29 cellular contexts compared by ENCODE assay signal in genomic region chr6:46204880-46205650, GRCh38. TPM values are rescaled to one million over a fixed set of nuclear protein-coding genes. Genes with fewer than 3 reads are reported as not detected.
DNase-seq lines count a peak whose midpoint lies in the region; ATAC-seq, FAIRE-seq and TF ChIP-seq lines count a peak whose summit lies in the region.
"Had no signal": no experiment of that assay in that cellular context is flagged by ENCODE, and none has a peak within 500 bp of the region (broad histone marks: within the 10 kb centered on the region; RNA-seq: fewer than 3 reads in every experiment).

No MANE protein-coding gene starts in this region.

- WGBS in H1 (ENCODE audit: extremely low coverage in 1 of 2, insufficient coverage in 1 of 2, insufficient read length in 1 of 2, insufficient replicate concordance in 2 of 2, low coverage in 1 of 2, low lambda C conversion rate in 2 of 2, missing lambda C conversion rate in 1 of 2), 2 experiments: 92% methylated on average over 29 of the region's 29 CpGs; no CpG with 5 or more reads in 1 of the 2 experiments
- 87% methylated on average over 19 of the region's 29 CpGs for WGBS in esophagus muscularis mucosa
- WGBS in aorta, 2 donors: 95 to 96% methylated on average over 29 of the region's 29 CpGs

- no peak overlapping the region for H2BK12ac ChIP-seq in H1 (ENCODE audit: low read depth, low read length)

- DNase-seq in H1 (ENCODE audit: low read depth in 1 of 2, low spot score in 2 of 2) (no peak), esophagus muscularis mucosa (ENCODE audit: extremely low spot score) (peak; percentile 86), aorta (no peak), anterior cingulate cortex (lab: John Stamatoyannopoulos, UW) (no peak)
- DNase-seq: 8988T; ACHN; BE2C; C1 segment of cervical spinal cord; CD4-positive, alpha-beta memory T cell; CD4-positive, CD25-positive, alpha-beta regulatory T cell; CD8-positive, alpha-beta memory T cell; COR-L47; DMS 273 treated with DMSO at 0.1 percent for 48 hours; DMS153; DMS53; DMS79; DND-41; EL; GDM1 had no signal

- no peak for TF ChIP-seq POLR2A in H1 (IDR thresholded peaks at IDR 0.05; ENCODE audit: control extremely low read depth in 1 of 2, low read depth in 2 of 2, low read length in 2 of 2)
- TF ChIP-seq POLR2A in esophagus muscularis mucosa (IDR thresholded peaks at IDR 0.05; ENCODE audit: low read depth): no peak

- no peak overlapping the region for H3K23ac ChIP-seq in H1 (ENCODE audit: insufficient read length)

- no peaks in the 10 kb centered on the region for H3K4me1 ChIP-seq in H1 (replicated peaks in 1 of 4; ENCODE audit: control insufficient read depth in 3 of 4, insufficient read depth in 4 of 4, low read length in 3 of 4)
- H3K4me1 ChIP-seq in esophagus muscularis mucosa: no peaks in the 10 kb centered on the region
- H3K4me1 ChIP-seq in aorta (ENCODE audit: control insufficient read depth in 1 of 2, insufficient read depth in 2 of 2, low read length in 2 of 2): no peaks in the 10 kb centered on the region
- H3K4me1 ChIP-seq: BE2C, BLaER1 had no signal

- no peaks in the 10 kb centered on the region for H3K23me2 ChIP-seq in H1 (ENCODE audit: low read depth, low read length)

- CTCF ChIA-PET in H1 (lab: Charles Lee; ENCODE audit: partially characterized antibody): interaction anchor here (0.8 to 1.1 kb wide), 2 partner anchors 91 to 115 kb away, joined by 3 read pairs; no protein-coding TSS in a partner anchor

- H3K18ac ChIP-seq in H1 (ENCODE audit: extremely low read depth, low read length): no peak overlapping the region

- no peaks in the 10 kb centered on the region for H4K20me1 ChIP-seq in H1 (replicated peaks in 1 of 2; ENCODE audit: control insufficient read depth in 1 of 2, insufficient read depth in 2 of 2, low read length in 2 of 2)
- H4K20me1 ChIP-seq: BLaER1 had no signal

- no peak overlapping the region for H2AFZ ChIP-seq in H1 (ENCODE audit: low read length)

- TF ChIP-seq EP300 in H1 (IDR thresholded peaks at IDR 0.05; ENCODE audit: borderline replicate concordance in 1 of 2, low read depth in 2 of 2, low read length in 2 of 2): no peak
- TF ChIP-seq EP300 in esophagus muscularis mucosa (IDR thresholded peaks at IDR 0.05): no peak

- H2AK5ac ChIP-seq in H1 (ENCODE audit: low read depth, low read length): no peak overlapping the region; the same call in 1 of the 2 replicates

- H3K27me3 ChIP-seq in H1 (replicated peaks in 1 of 4; ENCODE audit: control insufficient read depth in 3 of 4, extremely low read depth in 1 of 4, insufficient read depth in 3 of 4, low read length in 3 of 4) (no peaks in the 10 kb centered on the region), esophagus muscularis mucosa (no peaks in the 10 kb centered on the region), aorta (ENCODE audit: control insufficient read depth in 1 of 2, insufficient read depth in 2 of 2, low read length in 1 of 2) (no peaks in the 10 kb centered on the region)
- H3K27me3 ChIP-seq: BE2C, BLaER1 had no signal

- H2BK120ac ChIP-seq in H1 (replicated peaks; ENCODE audit: low read depth, low read length): no peak overlapping the region

- H4K5ac ChIP-seq in H1 (ENCODE audit: insufficient read length, low read depth, low read length): no peak overlapping the region

- no peaks in the 10 kb centered on the region for H3K79me1 ChIP-seq in H1 (ENCODE audit: low read depth, low read length)

- H4K8ac ChIP-seq in H1 (ENCODE audit: extremely low read depth, insufficient read depth, low read length): 0 out of 2 replicates have a peak overlapping the region, but pooled peaks have one; percentile 1

- H3K4ac ChIP-seq in H1 (replicated peaks; ENCODE audit: insufficient read length, low read depth, low read length): no peak overlapping the region

- no peak overlapping the region for H3K9ac ChIP-seq in H1 (replicated peaks in 1 of 4; ENCODE audit: extremely low read depth in 1 of 4, low read depth in 3 of 4, low read length in 3 of 4)
- H3K9ac ChIP-seq: BLaER1 had no signal

- H3K56ac ChIP-seq in H1 (replicated peaks; ENCODE audit: insufficient read length, low read depth, low read length): no peak overlapping the region

- TF ChIP-seq RAD21 in H1 (IDR thresholded peaks at IDR 0.05 in 1 of 2, conservative IDR thresholded peaks at IDR 0.05 in 1 of 2; ENCODE audit: low read depth in 2 of 2, low read length in 2 of 2): no peak

- no peak overlapping the region for H4K91ac ChIP-seq in H1 (replicated peaks; ENCODE audit: insufficient read length, low read length)

- no peak for TF ChIP-seq CTCF in H1 (IDR thresholded peaks at IDR 0.05; ENCODE audit: control extremely low read depth in 1 of 3, insufficient read depth in 1 of 3, low read depth in 1 of 3, low read length in 3 of 3)
- no peak for TF ChIP-seq CTCF in esophagus muscularis mucosa (IDR thresholded peaks at IDR 0.05)

- H3K36me3 ChIP-seq in H1 (ENCODE audit: control insufficient read depth in 2 of 4, insufficient read depth in 4 of 4, low read length in 3 of 4) (no peaks in the 10 kb centered on the region), esophagus muscularis mucosa (no peaks in the 10 kb centered on the region), aorta (ENCODE audit: control insufficient read depth in 1 of 2, insufficient read depth in 2 of 2, low read length in 1 of 2) (no peaks in the 10 kb centered on the region)
- H3K36me3 ChIP-seq: BE2C, BLaER1 had no signal

- H3K14ac ChIP-seq in H1 (ENCODE audit: insufficient read length): no peak overlapping the region

- H3K27ac ChIP-seq in H1 (ENCODE audit: low read depth, low read length) (no peak overlapping the region), esophagus muscularis mucosa (replicated peaks in 1 of 4) (no peak overlapping the region), aorta (ENCODE audit: low read depth in 1 of 2, low read length in 2 of 2) (no peak overlapping the region)
- H3K27ac ChIP-seq: BLaER1 had no signal

- H2BK15ac ChIP-seq in H1 (ENCODE audit: low read length): no peak overlapping the region

- no peak overlapping the region for H3K4me2 ChIP-seq in H1 (ENCODE audit: insufficient read depth in 1 of 2, low read depth in 2 of 2, low read length in 2 of 2)
- H3K4me2 ChIP-seq: BLaER1 had no signal

- no peak for FAIRE-seq in H1 (lab: Jason Lieb, UNC)
- FAIRE-seq: A204.1, GM12878, GM12892, GM18507 had no signal

- peak; percentile 54 for ATAC-seq in aorta (ENCODE audit: low FRiP score)
- no peak for ATAC-seq in HG03354 (IDR thresholded peaks at IDR 0.05; ENCODE audit: poor library complexity, severe bottlenecking, unreplicated experiment)
- ATAC-seq: GM12878 had no signal

- no peaks in the 10 kb centered on the region for H3K79me2 ChIP-seq in H1 (ENCODE audit: control insufficient read depth in 1 of 2, insufficient read depth in 2 of 2, low read length in 2 of 2)

- intact Hi-C loops in esophagus muscularis mucosa (cut with DNase I): no loop called here
- intact Hi-C loops in aorta (cut with DNase I): no loop called here

- POLR2A ChIA-PET in H1 (lab: Charles Lee; ENCODE audit: partially characterized antibody): no interaction called here

- H2BK5ac ChIP-seq in H1 (ENCODE audit: low read depth, low read length): no peak overlapping the region

- no peak overlapping the region for H3K4me3 ChIP-seq in H1 (ENCODE audit: extremely low read depth in 1 of 4, insufficient read depth in 2 of 4, low read depth in 3 of 4, low read length in 4 of 4)
- H3K4me3 ChIP-seq in esophagus muscularis mucosa: no peak overlapping the region
- H3K4me3 ChIP-seq in aorta (ENCODE audit: low read length in 2 of 2): no peak overlapping the region
- H3K4me3 ChIP-seq: BLaER1, GM12878 had no signal

- H2BK20ac ChIP-seq in H1 (ENCODE audit: low read length): no peak overlapping the region

- H3K9me3 ChIP-seq in H1 (ENCODE audit: insufficient read depth in 2 of 2, low read depth in 1 of 2, low read length in 1 of 2): peaks cover 0 to 2% of the 10 kb centered on the region in 2 experiments; a peak in 2 of 4 replicates
- H3K9me3 ChIP-seq in esophagus muscularis mucosa: peaks cover 0 to 7% (median 0%) of the 10 kb centered on the region in 4 donors
- H3K9me3 ChIP-seq in aorta (ENCODE audit: control insufficient read depth, low read length): peaks cover 3% of the 10 kb centered on the region
- H3K9me3 ChIP-seq: BE2C, BLaER1 had no signal

TF ChIP-seq in H1, 55 proteins besides CTCF, POLR2A, EP300 and RAD21 (continues in another document):
- TF ChIP-seq TAF1 (IDR thresholded peaks at IDR 0.05; ENCODE audit: low read depth, low read length) (no peak), E2F6 (IDR thresholded peaks at IDR 0.05) (no peak), GABPA (IDR thresholded peaks at IDR 0.05; ENCODE audit: borderline replicate concordance, insufficient read depth, low read length) (no peak), ATF3 (IDR thresholded peaks at IDR 0.05; ENCODE audit: insufficient read depth, low read depth, low read length) (no peak), JUND (IDR thresholded peaks at IDR 0.05; ENCODE audit: low read length) (no peak), CHD1 (IDR thresholded peaks at IDR 0.05; ENCODE audit: low read depth, low read length) (no peak), MAFK (IDR thresholded peaks at IDR 0.05; ENCODE audit: low read depth, low read length) (no peak), BRCA1 (IDR thresholded peaks at IDR 0.05; ENCODE audit: low read depth, low read length) (no peak), FOSL1 (IDR thresholded peaks at IDR 0.05; ENCODE audit: insufficient read depth, low read depth, low read length) (no peak), TEAD4 (IDR thresholded peaks at IDR 0.05; ENCODE audit: low read depth, low read length) (no peak), CREB1 (IDR thresholded peaks at IDR 0.05) (no peak)

RNA-seq across cellular contexts. Expression of gene ENPP5, which starts 34.3 kb away (rescaled TPM):
- 7.6 and 7.8 TPM in 2 replicates for total RNA-seq in H1 (2021; fragmentation: NEBNext Ultra II Directional; extraction: Animal tissue kit (Norgen Biotek cat#: 25700))
- polyA plus RNA-seq in H1 (2011; rRNA removed) (3.2 and 5.1 TPM in 2 replicates), aorta (1 to 10 TPM; 1.7 to 2.9 TPM)
- 6.0 TPM for polyA plus RNA-seq in H1 (2011; cell fraction: cytosol; rRNA removed)
- polyA plus RNA-seq in H1 (2011; cell fraction: nucleus; rRNA removed): 4.7 TPM
- polyA plus RNA-seq in H1 (2012, experiment 1 of 2): 5.4 to 6.5 TPM (median 5.8 TPM) in 4 replicates
- polyA plus RNA-seq in H1 (2012, experiment 2 of 2): 0.38 TPM
- 12.0 TPM for polyA plus RNA-seq in H1 (2013, experiment 1 of 2)
- 12.6 TPM for polyA plus RNA-seq in H1 (2013, experiment 2 of 2)
- polyA minus RNA-seq in H1 (2011; rRNA and poly(A)+ RNA removed): 6.3 and 11.1 TPM in 2 replicates
- 5.1 TPM for polyA minus RNA-seq in H1 (2011; cell fraction: cytosol; rRNA and poly(A)+ RNA removed)
- polyA minus RNA-seq in H1 (2011; cell fraction: nucleus; rRNA and poly(A)+ RNA removed): 13.7 TPM
- total RNA-seq in esophagus muscularis mucosa (1 to 10 TPM in 2 of 4 donors, under 1 TPM in 2; 0.46 to 3.8 (median 0.87) TPM), aorta (1 to 10 TPM; 3.7 to 4.0 TPM)
- total RNA-seq: A673; CD4-positive, CD25-positive, alpha-beta regulatory T cell; G401; GM12878 had no signal
- polyA plus RNA-seq: AG04450, CD14-positive monocyte had no signal
